Comparison of ENCODE assay signal across 15 cellular contexts in genomic region chr1:25737151-25737550, GRCh38.
A peak's percentile ranks its signal among the peaks of the same experiment; 100 is the strongest.
DNase-seq lines count a peak whose midpoint lies in the region; ATAC-seq and TF ChIP-seq lines count a peak whose summit lies in the region.
"Had no signal": no experiment of that assay in that cellular context is flagged by ENCODE, and none has a peak within 500 bp of the region (broad histone marks: within the 10 kb centered on the region; RNA-seq: fewer than 3 reads in every experiment).

No MANE protein-coding gene starts in this region.

- no peaks in the 10 kb centered on the region for H3K4me1 Mint-ChIP-seq in WTC11
- H3K4me1 Mint-ChIP-seq: activated CD8-positive, alpha-beta memory T cell treated with anti-CD3 and anti-CD28 coated beads, Interleukin-2, amount 10 ng/mL, durations not matched to agents 7 days and 5 days had no signal

- H3K27me3 ChIP-seq in left lung: no peaks in the 10 kb centered on the region
- H3K27me3 ChIP-seq: esophagus muscularis mucosa, tibial artery had no signal

- intact Hi-C loops in left lung (cut with DNase I): no loop called here

- no peaks in the 10 kb centered on the region for H3K27me3 Mint-ChIP-seq in WTC11 (ENCODE audit: low read depth)

- peak; percentile 4 for DNase-seq in AG10803 (ENCODE audit: low read depth)
- DNase-seq in HK-2 (ENCODE audit: unreplicated experiment): peak; percentile 25
- DNase-seq in epithelial cell of proximal tubule (ENCODE audit: low read depth): peak; percentile 78
- no peak for DNase-seq in left lung
- no peak for DNase-seq in NAMALWA (ENCODE audit: low spot score)
- DNase-seq in WTC11 (ENCODE audit: low spot score): no peak
- no peak for DNase-seq in activated naive CD4-positive, alpha-beta T cell treated with Interleukin-2 at 50 U/mL for 16 hours
- DNase-seq: activated CD8-positive, alpha-beta memory T cell treated with anti-CD3 and anti-CD28 coated beads, Interleukin-2, amount 10 ng/mL, durations not matched to agents 7 days and 5 days; cerebellar nuclear complex; NCI-H2107; NK-92 treated with Interleukin-12 subunit alpha and Interleukin-12 subunit beta, amount 100 ng/mL, for 24 hours; stimulated activated CD4-positive, alpha-beta T cell treated with anti-CD3 and anti-CD28 coated beads, Interleukin-1b, Interleukin-23, amount 100 ng/mL, for 48 hours had no signal

- H3K4me1 ChIP-seq in left lung: peaks cover 0 to 4% of the 10 kb centered on the region in 2 donors

- H3K4me3 Mint-ChIP-seq in WTC11: no peak overlapping the region
- H3K4me3 Mint-ChIP-seq: activated CD8-positive, alpha-beta memory T cell treated with anti-CD3 and anti-CD28 coated beads, Interleukin-2, amount 10 ng/mL, durations not matched to agents 7 days and 5 days had no signal

- H3K27ac ChIP-seq in left lung: no peak overlapping the region
- H3K27ac ChIP-seq: esophagus muscularis mucosa, tibial artery had no signal

- TF ChIP-seq CTCF in AG10803 (conservative IDR thresholded peaks at IDR 0.05; ENCODE audit: low read length) (no peak), epithelial cell of proximal tubule (conservative IDR thresholded peaks at IDR 0.05; ENCODE audit: low read depth, low read length) (no peak), left lung (IDR thresholded peaks at IDR 0.05) (no peak), WTC11 (IDR thresholded peaks at IDR 0.05) (no peak)

- H3K9me3 Mint-ChIP-seq in WTC11: no peaks in the 10 kb centered on the region

- POLR2A ChIA-PET in WTC11 (lab: Charles Lee): no interaction called here

- ATAC-seq in left lung: peak; percentile 33
- no peak for ATAC-seq in HG02884 (IDR thresholded peaks at IDR 0.05; ENCODE audit: unreplicated experiment)
- ATAC-seq in WTC11: no peak
- ATAC-seq: activated CD8-positive, alpha-beta memory T cell treated with anti-CD3 and anti-CD28 coated beads, Interleukin-2, amount 10 ng/mL, durations not matched to agents 7 days and 5 days had no signal

- H3K36me3 Mint-ChIP-seq in WTC11: no peaks in the 10 kb centered on the region
- H3K36me3 Mint-ChIP-seq: activated CD8-positive, alpha-beta memory T cell treated with anti-CD3 and anti-CD28 coated beads, Interleukin-2, amount 10 ng/mL, durations not matched to agents 7 days and 5 days had no signal

- H3K4me3 ChIP-seq in AG10803 (ENCODE audit: low read length): no peak overlapping the region
- H3K4me3 ChIP-seq in epithelial cell of proximal tubule (ENCODE audit: low read depth, low read length): no peak overlapping the region
- no peak overlapping the region for H3K4me3 ChIP-seq in left lung
- H3K4me3 ChIP-seq: esophagus muscularis mucosa, tibial artery had no signal

- CTCF ChIA-PET in WTC11 (lab: Charles Lee): interaction anchor here (0.7 to 1.7 kb wide), 2 partner anchors 12 to 165 kb away, joined by 4 to 9 read pairs; no protein-coding TSS in a partner anchor

- no peaks in the 10 kb centered on the region for H3K36me3 ChIP-seq in left lung
- H3K36me3 ChIP-seq: esophagus muscularis mucosa, tibial artery had no signal

- no peak overlapping the region for H3K27ac Mint-ChIP-seq in WTC11
- H3K27ac Mint-ChIP-seq: activated CD8-positive, alpha-beta memory T cell treated with anti-CD3 and anti-CD28 coated beads, Interleukin-2, amount 10 ng/mL, durations not matched to agents 7 days and 5 days had no signal

- no peaks in the 10 kb centered on the region for H3K9me3 ChIP-seq in left lung
- H3K9me3 ChIP-seq: esophagus muscularis mucosa had no signal

TF ChIP-seq in WTC11, 78 proteins besides CTCF, POLR2A, EP300 and RAD21:
- no peak for TF ChIP-seq TEAD4 (CRISPR knock-in tag; IDR thresholded peaks at IDR 0.05)
- no peak for TF ChIP-seq IRF2 (CRISPR knock-in tag; IDR thresholded peaks at IDR 0.05; ENCODE audit: borderline replicate concordance, low read depth)
- TF ChIP-seq, protein P1, sequence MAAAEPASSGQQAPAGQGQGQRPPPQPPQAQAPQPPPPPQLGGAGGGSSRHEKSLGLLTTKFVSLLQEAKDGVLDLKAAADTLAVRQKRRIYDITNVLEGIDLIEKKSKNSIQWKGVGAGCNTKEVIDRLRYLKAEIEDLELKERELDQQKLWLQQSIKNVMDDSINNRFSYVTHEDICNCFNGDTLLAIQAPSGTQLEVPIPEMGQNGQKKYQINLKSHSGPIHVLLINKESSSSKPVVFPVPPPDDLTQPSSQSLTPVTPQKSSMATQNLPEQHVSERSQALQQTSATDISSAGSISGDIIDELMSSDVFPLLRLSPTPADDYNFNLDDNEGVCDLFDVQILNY (CRISPR knock-in tag; IDR thresholded peaks at IDR 0.05): no peak
- TF ChIP-seq SMAD3 (CRISPR knock-in tag; IDR thresholded peaks at IDR 0.05; ENCODE audit: borderline replicate concordance): no peak
- no peak for TF ChIP-seq FOXP4 (CRISPR knock-in tag; IDR thresholded peaks at IDR 0.05)
- TF ChIP-seq, protein P2, sequence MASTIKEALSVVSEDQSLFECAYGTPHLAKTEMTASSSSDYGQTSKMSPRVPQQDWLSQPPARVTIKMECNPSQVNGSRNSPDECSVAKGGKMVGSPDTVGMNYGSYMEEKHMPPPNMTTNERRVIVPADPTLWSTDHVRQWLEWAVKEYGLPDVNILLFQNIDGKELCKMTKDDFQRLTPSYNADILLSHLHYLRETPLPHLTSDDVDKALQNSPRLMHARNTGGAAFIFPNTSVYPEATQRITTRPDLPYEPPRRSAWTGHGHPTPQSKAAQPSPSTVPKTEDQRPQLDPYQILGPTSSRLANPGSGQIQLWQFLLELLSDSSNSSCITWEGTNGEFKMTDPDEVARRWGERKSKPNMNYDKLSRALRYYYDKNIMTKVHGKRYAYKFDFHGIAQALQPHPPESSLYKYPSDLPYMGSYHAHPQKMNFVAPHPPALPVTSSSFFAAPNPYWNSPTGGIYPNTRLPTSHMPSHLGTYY (CRISPR knock-in tag; IDR thresholded peaks at IDR 0.05): no peak
- no peak for TF ChIP-seq MXD4 (CRISPR knock-in tag; IDR thresholded peaks at IDR 0.05; ENCODE audit: borderline replicate concordance)
- TF ChIP-seq ZNF396 (CRISPR knock-in tag; IDR thresholded peaks at IDR 0.05; ENCODE audit: borderline replicate concordance): no peak
- TF ChIP-seq ZNF121 (CRISPR knock-in tag; IDR thresholded peaks at IDR 0.05): no peak
- TF ChIP-seq, protein P3, sequence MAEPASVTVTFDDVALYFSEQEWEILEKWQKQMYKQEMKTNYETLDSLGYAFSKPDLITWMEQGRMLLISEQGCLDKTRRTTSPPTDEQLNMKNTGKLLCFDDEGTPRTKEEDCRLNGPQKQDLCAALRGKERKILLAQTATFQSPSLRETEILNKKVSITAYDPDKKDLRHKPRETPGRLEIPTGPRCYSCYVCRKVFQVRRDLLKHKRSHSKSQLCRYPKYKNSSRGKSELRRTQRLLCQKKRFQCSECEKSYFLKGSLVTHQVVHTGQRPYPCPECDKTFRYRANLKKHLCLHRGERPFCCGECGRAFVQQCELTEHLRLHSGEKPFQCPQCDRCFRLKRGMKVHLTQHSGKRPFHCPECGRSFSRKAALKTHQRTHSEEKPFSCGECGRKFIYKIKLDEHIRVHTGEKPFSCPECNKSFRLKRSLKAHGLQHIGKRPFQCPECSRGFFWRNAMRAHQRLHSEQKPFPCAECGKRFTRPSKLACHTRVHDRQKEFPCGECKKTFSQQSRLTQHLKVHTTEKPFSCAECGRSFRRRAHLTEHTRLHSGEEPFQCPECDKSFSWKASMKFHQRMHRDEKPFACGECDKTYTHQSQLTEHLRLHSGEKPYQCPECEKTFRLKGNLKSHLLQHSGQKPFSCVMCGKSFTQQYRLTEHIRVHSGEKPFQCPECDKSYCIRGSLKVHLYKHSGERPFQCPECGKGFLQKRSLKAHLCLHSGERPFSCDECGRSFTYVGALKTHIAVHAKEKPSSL (CRISPR knock-in tag; conservative IDR thresholded peaks at IDR 0.05): no peak
- TF ChIP-seq ZNF219 (CRISPR knock-in tag; IDR thresholded peaks at IDR 0.05; ENCODE audit: borderline replicate concordance): no peak
- TF ChIP-seq CREM (CRISPR knock-in tag; IDR thresholded peaks at IDR 0.05): no peak
- TF ChIP-seq EMX1 (CRISPR knock-in tag; IDR thresholded peaks at IDR 0.05): no peak
- TF ChIP-seq NFATC4 (CRISPR knock-in tag; IDR thresholded peaks at IDR 0.05): no peak

Comparison
In these comparisons a context has a peak if more than half of its experiments do, and no peak if none do; other contexts are left out.
1. DNase-seq: peak in AG10803 (single experiment), HK-2 (single experiment) and epithelial cell of proximal tubule (single experiment); none in left lung (0 of 2), NAMALWA (single experiment), WTC11 (single experiment) and activated naive CD4-positive, alpha-beta T cell treated with Interleukin-2 at 50 U/mL for 16 hours (single experiment).